12 cellular contexts compared by ENCODE assay signal in genomic region chr1:14571810-14572767, GRCh38. TPM values are rescaled to one million over a fixed set of nuclear protein-coding genes. Genes with fewer than 3 reads are reported as not detected.
DNase-seq lines count a peak whose midpoint lies in the region; ATAC-seq and TF ChIP-seq lines count a peak whose summit lies in the region.
"Had no signal": no experiment of that assay in that cellular context is flagged by ENCODE, and none has a peak within 500 bp of the region (broad histone marks: within the 10 kb centered on the region; RNA-seq: fewer than 3 reads in every experiment).

No MANE protein-coding gene starts in this region.

- H3K36me3 ChIP-seq in thyroid gland = no peaks in the 10 kb centered on the region

- WGBS in thyroid gland, 2 donors = 85 to 88% methylated on average over 17 of the region's 17 CpGs

- H3K27ac ChIP-seq in thyroid gland = no peak overlapping the region

- peaks cover 16% of the 10 kb centered on the region for H3K27me3 Mint-ChIP-seq in activated naive CD4-positive, alpha-beta T cell treated with anti-CD3 and anti-CD28 coated beads for 36 hours (ENCODE audit: low read depth)

- peak; percentile 31 for TF ChIP-seq CTCF in fibroblast of mammary gland (conservative IDR thresholded peaks at IDR 0.05; ENCODE audit: control insufficient read depth, insufficient read depth, low read depth, low read length)
- peak in 5 of 6 experiments; percentile 15 to 60 (median 52) for TF ChIP-seq CTCF in thyroid gland (IDR thresholded peaks at IDR 0.05)

- H3K4me3 ChIP-seq in Jurkat, Clone E6-1 (ENCODE audit: low read length) = no peak overlapping the region
- H3K4me3 ChIP-seq in fibroblast of mammary gland (ENCODE audit: control insufficient read depth, low read depth, low read length) (no peak overlapping the region), thyroid gland (replicated peaks in 1 of 3) (no peak overlapping the region)

- H3K4me3 Mint-ChIP-seq in activated naive CD4-positive, alpha-beta T cell treated with anti-CD3 and anti-CD28 coated beads for 36 hours = no peak overlapping the region
- H3K4me3 Mint-ChIP-seq: CD4-positive, alpha-beta T cell had no signal

- CTCF ChIA-PET in activated naive CD4-positive, alpha-beta T cell treated with anti-CD3 and anti-CD28 coated beads for 36 hours (lab: Charles Lee) = no interaction called here

- no peaks in the 10 kb centered on the region for H3K4me1 Mint-ChIP-seq in activated naive CD4-positive, alpha-beta T cell treated with anti-CD3 and anti-CD28 coated beads for 36 hours (ENCODE audit: low read depth)

- intact Hi-C loops in activated naive CD4-positive, alpha-beta T cell treated with anti-CD3 and anti-CD28 coated beads for 36 hours (cut with micrococcal nuclease) = no loop called here
- intact Hi-C loops in thyroid gland (cut with DNase I) = no loop called here

- TF ChIP-seq POLR2A in thyroid gland (IDR thresholded peaks at IDR 0.05) = no peak

- H3K27ac Mint-ChIP-seq in activated naive CD4-positive, alpha-beta T cell treated with anti-CD3 and anti-CD28 coated beads for 36 hours = no peak overlapping the region
- H3K27ac Mint-ChIP-seq: CD4-positive, alpha-beta T cell had no signal

- no peaks in the 10 kb centered on the region for H3K9me3 ChIP-seq in thyroid gland

- H3K27me3 ChIP-seq in thyroid gland = no peaks in the 10 kb centered on the region

- H3K4me1 ChIP-seq in thyroid gland = no peaks in the 10 kb centered on the region

- H3K36me3 Mint-ChIP-seq in activated naive CD4-positive, alpha-beta T cell treated with anti-CD3 and anti-CD28 coated beads for 36 hours (ENCODE audit: low read depth) = no peaks in the 10 kb centered on the region

- ATAC-seq in GM19467 (IDR thresholded peaks at IDR 0.05; ENCODE audit: unreplicated experiment) = no peak

- peak; percentile 14 for DNase-seq in activated naive CD4-positive, alpha-beta T cell treated with anti-CD3 and anti-CD28 coated beads for 36 hours
- DNase-seq in activated naive CD4-positive, alpha-beta T cell (lab: John Stamatoyannopoulos, UW) = no peak
- DNase-seq in Jurkat, Clone E6-1 (ENCODE audit: low read depth, low spot score) = peak; percentile 39
- DNase-seq in fibroblast of mammary gland (ENCODE audit: low read depth) (peak; percentile 23), thyroid gland (peak; percentile 21 to 43), cerebellum (ENCODE audit: low spot score) (no peak), AML-193 (lab: John Stamatoyannopoulos, UW) (no peak)
- DNase-seq: CD4-positive, alpha-beta T cell; effector memory CD4-positive, alpha-beta T cell; kidney; NCI-H774 had no signal

- H3K9me3 Mint-ChIP-seq in activated naive CD4-positive, alpha-beta T cell treated with anti-CD3 and anti-CD28 coated beads for 36 hours = peaks cover 5% of the 10 kb centered on the region

RNA-seq across cellular contexts. Expression of gene KAZN, which starts 26.4 kb away (rescaled TPM):
- under 1 TPM; 0.55 to 0.59 TPM for total RNA-seq in activated naive CD4-positive, alpha-beta T cell treated with anti-CD3 and anti-CD28 coated beads for 36 hours
- polyA plus RNA-seq in Jurkat, Clone E6-1 (2012; ENCODE audit: insufficient read depth, insufficient read length) = 3.8 TPM
- total RNA-seq in thyroid gland (10 to 100 TPM; 14.8 to 28.6 (median 18.2) TPM), cerebellum (22.6 TPM)

Comparison
In these comparisons a context has a peak if more than half of its experiments do, and no peak if none do; other contexts are left out.
1. DNase-seq: peak in activated naive CD4-positive, alpha-beta T cell treated with anti-CD3 and anti-CD28 coated beads for 36 hours (single experiment), Jurkat, Clone E6-1 (single experiment), fibroblast of mammary gland (single experiment) and thyroid gland (2 of 2); none in activated naive CD4-positive, alpha-beta T cell (0 of 4), cerebellum (single experiment) and AML-193 (0 of 2).
2. RNA of gene KAZN, which starts 26.4 kb away (total RNA-seq): 22.6 TPM in cerebellum (single experiment) and 14.8 to 28.6 TPM in thyroid gland; 0.55 to 0.59 TPM in activated naive CD4-positive, alpha-beta T cell treated with anti-CD3 and anti-CD28 coated beads for 36 hours; every median in the first group is over 4 times any median in the second.